In genomic region chr6:16179063-16179462, GRCh38 we compare ENCODE assay signal across 16 cellular contexts. TPM values are rescaled to one million over a fixed set of nuclear protein-coding genes. Genes with fewer than 3 reads are reported as not detected.
DNase-seq lines count a peak whose midpoint lies in the region; TF ChIP-seq lines count a peak whose summit lies in the region.
"Had no signal": no experiment of that assay in that cellular context is flagged by ENCODE, and none has a peak within 500 bp of the region (broad histone marks: within the 10 kb centered on the region; RNA-seq: fewer than 3 reads in every experiment).

No MANE protein-coding gene starts in this region.

- no peak overlapping the region for H3K27ac ChIP-seq in HEK293 (ENCODE audit: extremely low read depth, low read depth, low read length)
- H3K27ac ChIP-seq: C4-2B had no signal

- no peak for DNase-seq in activated naive CD4-positive, alpha-beta T cell treated with anti-CD3 and anti-CD28 coated beads, Interleukin-2, amount 10 ng/mL, durations not matched to agents 7 days and 5 days
- DNase-seq in activated naive CD4-positive, alpha-beta T cell treated with anti-CD3 and anti-CD28 coated beads for 36 hours, result no peak
- DNase-seq in immature natural killer cell (no peak), NCI-H2227 (lab: John Stamatoyannopoulos, UW; ENCODE audit: unreplicated experiment) (no peak), OCI-M1 (lab: John Stamatoyannopoulos, UW) (no peak), NCI-H1930 (lab: John Stamatoyannopoulos, UW) (no peak)
- DNase-seq: ACHN; Caco-2; CD8-positive, alpha-beta memory T cell; DND-41; GDM1; HFFc6 had no signal

- H3K9me3 ChIP-seq in HEK293 (ENCODE audit: control insufficient read depth, insufficient read depth, low read depth, low read length), result no peaks in the 10 kb centered on the region
- H3K9me3 ChIP-seq: Caco-2, HAP-1 had no signal

- no peaks in the 10 kb centered on the region for H3K36me3 ChIP-seq in HEK293 (ENCODE audit: control insufficient read depth in 2 of 2, insufficient read depth in 1 of 2, low read length in 2 of 2)
- H3K36me3 ChIP-seq: HAP-1 had no signal

- CTCF ChIA-PET in activated naive CD4-positive, alpha-beta T cell treated with anti-CD3 and anti-CD28 coated beads, Interleukin-2, amount 10 ng/mL, durations not matched to agents 7 days and 5 days (lab: Charles Lee), result interaction anchor here (0.9 to 5.9 kb wide), 3 partner anchors 48 to 494 kb away, joined by 4 to 71 read pairs (median 65); partner anchors contain the start of gene MYLIP
- CTCF ChIA-PET in activated naive CD4-positive, alpha-beta T cell treated with anti-CD3 and anti-CD28 coated beads for 36 hours (lab: Charles Lee), result interaction anchor here (0.6 to 1.4 kb wide), 6 partner anchors 9 to 488 kb away, joined by 3 to 5 read pairs (median 3); partner anchors contain the start of gene MYLIP
- CTCF ChIA-PET in HEK293 (lab: Yijun Ruan, JAX), result interaction anchor here (0.6 to 2.0 kb wide), 7 partner anchors 10 to 505 kb away, joined by 3 to 8 read pairs (median 4); partner anchors contain the start of gene MYLIP

- peaks cover 40% of the 10 kb centered on the region for H3K9me3 Mint-ChIP-seq in activated naive CD4-positive, alpha-beta T cell treated with anti-CD3 and anti-CD28 coated beads, Interleukin-2, amount 10 ng/mL, durations not matched to agents 7 days and 5 days
- H3K9me3 Mint-ChIP-seq in activated naive CD4-positive, alpha-beta T cell treated with anti-CD3 and anti-CD28 coated beads for 36 hours, result peaks cover 10% of the 10 kb centered on the region
- peaks cover 9 to 22% (median 17%) of the 10 kb centered on the region in 6 donors for H3K9me3 Mint-ChIP-seq in immature natural killer cell

- peaks cover 39% of the 10 kb centered on the region for H3K36me3 Mint-ChIP-seq in activated naive CD4-positive, alpha-beta T cell treated with anti-CD3 and anti-CD28 coated beads, Interleukin-2, amount 10 ng/mL, durations not matched to agents 7 days and 5 days
- H3K36me3 Mint-ChIP-seq in activated naive CD4-positive, alpha-beta T cell treated with anti-CD3 and anti-CD28 coated beads for 36 hours (ENCODE audit: low read depth), result peaks cover 8% of the 10 kb centered on the region
- H3K36me3 Mint-ChIP-seq in immature natural killer cell, result peaks cover 4 to 9% (median 8%) of the 10 kb centered on the region in 3 donors

- H3K4me1 ChIP-seq in HEK293 (ENCODE audit: control insufficient read depth, insufficient read depth, low read length), result no peaks in the 10 kb centered on the region
- H3K4me1 ChIP-seq: HAP-1 had no signal

- POLR2A ChIA-PET in HEK293 (lab: Yijun Ruan, JAX), result interaction anchor here (2.0 kb wide), 1 partner anchor 50 kb away, joined by 8 read pairs; the partner anchor contains the start of gene MYLIP

- peaks cover 7% of the 10 kb centered on the region for H3K27me3 Mint-ChIP-seq in activated naive CD4-positive, alpha-beta T cell treated with anti-CD3 and anti-CD28 coated beads, Interleukin-2, amount 10 ng/mL, durations not matched to agents 7 days and 5 days
- H3K27me3 Mint-ChIP-seq in activated naive CD4-positive, alpha-beta T cell treated with anti-CD3 and anti-CD28 coated beads for 36 hours (ENCODE audit: low read depth), result no peaks in the 10 kb centered on the region
- H3K27me3 Mint-ChIP-seq in immature natural killer cell (ENCODE audit: low read depth in 3 of 3), result peaks cover 5 to 20% (median 17%) of the 10 kb centered on the region in 3 donors

- peak overlapping the region; percentile 96 for H3K27ac Mint-ChIP-seq in activated naive CD4-positive, alpha-beta T cell treated with anti-CD3 and anti-CD28 coated beads, Interleukin-2, amount 10 ng/mL, durations not matched to agents 7 days and 5 days
- no peak overlapping the region for H3K27ac Mint-ChIP-seq in activated naive CD4-positive, alpha-beta T cell treated with anti-CD3 and anti-CD28 coated beads for 36 hours
- H3K27ac Mint-ChIP-seq in immature natural killer cell, result peak overlapping the region; percentile 90 to 98 (median 94)
- H3K27ac Mint-ChIP-seq: HFFc6 had no signal

- no peak overlapping the region for H3K4me3 Mint-ChIP-seq in activated naive CD4-positive, alpha-beta T cell treated with anti-CD3 and anti-CD28 coated beads, Interleukin-2, amount 10 ng/mL, durations not matched to agents 7 days and 5 days
- H3K4me3 Mint-ChIP-seq in activated naive CD4-positive, alpha-beta T cell treated with anti-CD3 and anti-CD28 coated beads for 36 hours, result no peak overlapping the region
- peak overlapping the region in 4 of 5 donors; percentile 49 to 81 (median 68) for H3K4me3 Mint-ChIP-seq in immature natural killer cell
- H3K4me3 Mint-ChIP-seq: HFFc6 had no signal

- no peak for TF ChIP-seq CTCF in HEK293 (tag by site-specific recombination; IDR thresholded peaks at IDR 0.05)

- no peak overlapping the region for H3K4me3 ChIP-seq in HEK293 (ENCODE audit: low read depth, low read length)
- H3K4me3 ChIP-seq: HAP-1 had no signal

- intact Hi-C loops in activated naive CD4-positive, alpha-beta T cell treated with anti-CD3 and anti-CD28 coated beads for 36 hours (cut with micrococcal nuclease), result no loop called here

- peaks cover 46% of the 10 kb centered on the region for H3K4me1 Mint-ChIP-seq in activated naive CD4-positive, alpha-beta T cell treated with anti-CD3 and anti-CD28 coated beads, Interleukin-2, amount 10 ng/mL, durations not matched to agents 7 days and 5 days
- peaks cover 20% of the 10 kb centered on the region for H3K4me1 Mint-ChIP-seq in activated naive CD4-positive, alpha-beta T cell treated with anti-CD3 and anti-CD28 coated beads for 36 hours (ENCODE audit: low read depth)
- peaks cover 72 to 93% of the 10 kb centered on the region in 2 donors for H3K4me1 Mint-ChIP-seq in immature natural killer cell

TF ChIP-seq in HEK293, 187 proteins besides CTCF, POLR2A, EP300 and RAD21:
- no peak for TF ChIP-seq ZXDB (tag by site-specific recombination; IDR thresholded peaks at IDR 0.05)
- TF ChIP-seq, protein P1, sequence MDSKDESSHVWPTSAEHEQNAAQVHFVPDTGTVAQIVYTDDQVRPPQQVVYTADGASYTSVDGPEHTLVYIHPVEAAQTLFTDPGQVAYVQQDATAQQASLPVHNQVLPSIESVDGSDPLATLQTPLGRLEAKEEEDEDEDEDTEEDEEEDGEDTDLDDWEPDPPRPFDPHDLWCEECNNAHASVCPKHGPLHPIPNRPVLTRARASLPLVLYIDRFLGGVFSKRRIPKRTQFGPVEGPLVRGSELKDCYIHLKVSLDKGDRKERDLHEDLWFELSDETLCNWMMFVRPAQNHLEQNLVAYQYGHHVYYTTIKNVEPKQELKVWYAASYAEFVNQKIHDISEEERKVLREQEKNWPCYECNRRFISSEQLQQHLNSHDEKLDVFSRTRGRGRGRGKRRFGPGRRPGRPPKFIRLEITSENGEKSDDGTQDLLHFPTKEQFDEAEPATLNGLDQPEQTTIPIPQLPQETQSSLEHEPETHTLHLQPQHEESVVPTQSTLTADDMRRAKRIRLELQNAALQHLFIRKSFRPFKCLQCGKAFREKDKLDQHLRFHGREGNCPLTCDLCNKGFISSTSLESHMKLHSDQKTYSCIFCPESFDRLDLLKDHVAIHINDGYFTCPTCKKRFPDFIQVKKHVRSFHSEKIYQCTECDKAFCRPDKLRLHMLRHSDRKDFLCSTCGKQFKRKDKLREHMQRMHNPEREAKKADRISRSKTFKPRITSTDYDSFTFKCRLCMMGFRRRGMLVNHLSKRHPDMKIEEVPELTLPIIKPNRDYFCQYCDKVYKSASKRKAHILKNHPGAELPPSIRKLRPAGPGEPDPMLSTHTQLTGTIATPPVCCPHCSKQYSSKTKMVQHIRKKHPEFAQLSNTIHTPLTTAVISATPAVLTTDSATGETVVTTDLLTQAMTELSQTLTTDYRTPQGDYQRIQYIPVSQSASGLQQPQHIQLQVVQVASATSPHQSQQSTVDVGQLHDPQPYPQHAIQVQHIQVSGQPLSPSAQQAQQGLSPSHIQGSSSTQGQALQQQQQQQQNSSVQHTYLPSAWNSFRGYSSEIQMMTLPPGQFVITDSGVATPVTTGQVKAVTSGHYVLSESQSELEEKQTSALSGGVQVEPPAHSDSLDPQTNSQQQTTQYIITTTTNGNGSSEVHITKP (tag by site-specific recombination; IDR thresholded peaks at IDR 0.05), result 0 out of 2 replicates have a peak, but pooled peaks have one; percentile 44

RNA-seq across cellular contexts. Expression of gene MYLIP, which starts 50.2 kb away (rescaled TPM):
- total RNA-seq in activated naive CD4-positive, alpha-beta T cell treated with anti-CD3 and anti-CD28 coated beads for 36 hours, result 1 to 10 TPM; 7.3 to 8.1 TPM
- 100 to 1,000 TPM in 1 of 3 donors, 10 to 100 TPM in 2; 72.0 to 142 (median 99.0) TPM for polyA plus RNA-seq in immature natural killer cell

RNA-seq across cellular contexts. Expression of gene GMPR, which starts 59.3 kb away (rescaled TPM):
- 1 to 10 TPM in 1 of 2 experiments, under 1 TPM in 1; 0.94 to 1.0 TPM for total RNA-seq in activated naive CD4-positive, alpha-beta T cell treated with anti-CD3 and anti-CD28 coated beads for 36 hours
- 1 to 10 TPM; 2.5 to 7.0 (median 2.7) TPM for polyA plus RNA-seq in immature natural killer cell
- total RNA-seq: HepG2 had no signal
- polyA plus RNA-seq: HepG2 had no signal

Comparison
In these comparisons a context has a peak if more than half of its experiments do, and no peak if none do; other contexts are left out.
1. H3K4me3 Mint-ChIP-seq: peak in immature natural killer cell (4 of 5); none in activated naive CD4-positive, alpha-beta T cell treated with anti-CD3 and anti-CD28 coated beads, Interleukin-2, amount 10 ng/mL, durations not matched to agents 7 days and 5 days (single experiment) and activated naive CD4-positive, alpha-beta T cell treated with anti-CD3 and anti-CD28 coated beads for 36 hours (single experiment).